ENCODE assay signal across 8 cellular contexts in the genomic region with DNA sequence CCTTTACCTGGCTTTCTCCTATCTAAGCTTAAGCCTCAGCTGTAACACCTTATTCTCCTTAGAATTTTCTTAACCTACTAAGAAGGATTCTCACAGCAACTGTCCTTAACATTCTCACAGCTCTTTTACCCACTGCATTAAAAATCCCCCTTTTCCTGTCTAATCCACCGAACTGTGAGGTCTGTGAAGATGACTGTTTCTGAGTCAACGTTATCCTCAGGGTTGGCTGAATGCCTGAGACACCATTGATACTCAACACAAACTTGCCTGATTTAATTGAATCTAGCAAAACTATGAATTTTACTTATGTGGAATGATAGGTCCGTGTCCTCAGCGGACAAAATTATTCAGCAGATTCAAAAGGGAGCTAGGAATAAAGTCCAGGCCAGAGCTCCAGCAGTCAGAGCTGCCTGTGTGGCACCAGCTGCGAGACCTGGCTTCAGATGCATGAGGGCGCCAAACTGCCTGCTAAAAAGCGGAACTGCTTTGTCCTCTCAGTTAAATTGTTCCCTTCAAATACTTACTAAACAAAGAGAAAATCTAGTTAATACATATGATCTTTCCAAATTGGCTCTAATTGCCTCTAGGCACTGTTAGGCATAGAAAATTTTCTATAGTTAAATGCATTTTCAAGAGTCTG. TPM values are rescaled to one million over a fixed set of nuclear protein-coding genes. Genes with fewer than 3 reads are reported as not detected.
DNase-seq lines count a peak whose midpoint lies in the region; ATAC-seq and TF ChIP-seq lines count a peak whose summit lies in the region.

No MANE protein-coding gene starts in this region.

- H3F3A ChIP-seq in PC-3 (ENCODE audit: low read length, unreplicated experiment), result no peaks in the 10 kb centered on the region

- H3K79me2 ChIP-seq in PC-3 (ENCODE audit: low read length), result no peaks in the 10 kb centered on the region

- ATAC-seq in PC-3, result peak; percentile 70

- peak; percentile 55 for TF ChIP-seq CTCF in PC-3 (conservative IDR thresholded peaks at IDR 0.05; ENCODE audit: low read depth, low read length)

- H3K9me3 ChIP-seq in PC-3 (ENCODE audit: low read length), result no peaks in the 10 kb centered on the region

- no peak overlapping the region for H3K4me3 ChIP-seq in PC-3 (ENCODE audit: low read length)

- no TSS peak for BruUV-seq in PC-3 (replicated peaks; lab: Mats Ljungman, UMichigan)

- no peaks in the 10 kb centered on the region for H4K20me1 ChIP-seq in PC-3 (ENCODE audit: low read length)

- CTCF ChIA-PET in PC-3 (lab: Charles Lee), result interaction anchor here (0.6 to 1.9 kb wide), 5 partner anchors 22 to 263 kb away, joined by 3 to 11 read pairs (median 4); no protein-coding TSS in a partner anchor

- intact Hi-C loops in PC-3 (cut with micrococcal nuclease), result loop anchor here (1.0 kb wide), 2 partner anchors 48 to 54 kb away; no protein-coding TSS in a partner anchor

- in situ Hi-C loops in G401 (cut with HindIII; ENCODE audit: low sequenced_read_pairs), result no loop called here

- no peaks in the 10 kb centered on the region for H3K9me2 ChIP-seq in PC-3 (replicated peaks; ENCODE audit: low read length)

- H2AFZ ChIP-seq in PC-3 (ENCODE audit: low read length), result 0 out of 2 replicates have a peak overlapping the region, but pooled peaks have one; percentile 24

- H3K27ac ChIP-seq in PC-3 (ENCODE audit: low read length), result peak overlapping the region; percentile 78

- POLR2A ChIA-PET in PC-3 (lab: Charles Lee; ENCODE audit: unreplicated experiment), result no interaction called here

- H3K36me3 ChIP-seq in PC-3 (ENCODE audit: low read depth, low read length), result no peaks in the 10 kb centered on the region

- peak overlapping the region; percentile 60 for H3K4me2 ChIP-seq in PC-3 (ENCODE audit: low read length)

- peaks cover 14% of the 10 kb centered on the region for H3K4me1 ChIP-seq in PC-3 (ENCODE audit: insufficient read depth, low read length)

- H3K27me3 ChIP-seq in PC-3 (ENCODE audit: low read length), result no peaks in the 10 kb centered on the region

- H3K9ac ChIP-seq in PC-3 (ENCODE audit: low read length), result peak overlapping the region; percentile 26; the same call in 1 of the 2 replicates

- DNase-seq in DMS153 treated with DMSO at 0.1 percent for 48 hours (lab: John Stamatoyannopoulos, UW; ENCODE audit: unreplicated experiment) (peak; percentile 39), Kasumi-1 (lab: John Stamatoyannopoulos, UW) (peak; percentile 50 to 53), PC-3 (peak; percentile 68), iPS-NIHi11 (ENCODE audit: low spot score) (peak; percentile 17), G401 (ENCODE audit: low spot score) (no peak), MV-4-11 (lab: John Stamatoyannopoulos, UW) (no peak)
- DNase-seq in stimulated activated CD4-positive, alpha-beta T cell treated with anti-CD3 and anti-CD28 coated beads, Interleukin-2, amount 100 ng/mL, for 48 hours, result no peak
- DNase-seq in NK-92 treated with Interleukin-12 subunit alpha and Interleukin-12 subunit beta, amount 100 ng/mL, for 24 hours (lab: John Stamatoyannopoulos, UW), result no peak

RNA-seq across cellular contexts. Expression of a gene that starts 33.4 kb away (rescaled TPM):
- 5.5 and 7.7 TPM in 2 replicates for total RNA-seq in PC-3 (2014; rRNA removed)
- total RNA-seq in G401 (2014; rRNA removed; shearing (Covaris generic)), result 0.37 TPM in 1 of 2 replicates, not detected in the other

Comparison
In these comparisons a context has a peak if more than half of its experiments do, and no peak if none do; other contexts are left out.
1. DNase-seq: peak in DMS153 treated with DMSO at 0.1 percent for 48 hours (single experiment), Kasumi-1 (2 of 2), PC-3 (single experiment) and iPS-NIHi11 (single experiment); none in stimulated activated CD4-positive, alpha-beta T cell treated with anti-CD3 and anti-CD28 coated beads, Interleukin-2, amount 100 ng/mL, for 48 hours (0 of 2), G401 (single experiment), MV-4-11 (single experiment) and NK-92 treated with Interleukin-12 subunit alpha and Interleukin-12 subunit beta, amount 100 ng/mL, for 24 hours (single experiment).